Comparison of ENCODE assay signal across 13 cellular contexts in the genomic region with DNA sequence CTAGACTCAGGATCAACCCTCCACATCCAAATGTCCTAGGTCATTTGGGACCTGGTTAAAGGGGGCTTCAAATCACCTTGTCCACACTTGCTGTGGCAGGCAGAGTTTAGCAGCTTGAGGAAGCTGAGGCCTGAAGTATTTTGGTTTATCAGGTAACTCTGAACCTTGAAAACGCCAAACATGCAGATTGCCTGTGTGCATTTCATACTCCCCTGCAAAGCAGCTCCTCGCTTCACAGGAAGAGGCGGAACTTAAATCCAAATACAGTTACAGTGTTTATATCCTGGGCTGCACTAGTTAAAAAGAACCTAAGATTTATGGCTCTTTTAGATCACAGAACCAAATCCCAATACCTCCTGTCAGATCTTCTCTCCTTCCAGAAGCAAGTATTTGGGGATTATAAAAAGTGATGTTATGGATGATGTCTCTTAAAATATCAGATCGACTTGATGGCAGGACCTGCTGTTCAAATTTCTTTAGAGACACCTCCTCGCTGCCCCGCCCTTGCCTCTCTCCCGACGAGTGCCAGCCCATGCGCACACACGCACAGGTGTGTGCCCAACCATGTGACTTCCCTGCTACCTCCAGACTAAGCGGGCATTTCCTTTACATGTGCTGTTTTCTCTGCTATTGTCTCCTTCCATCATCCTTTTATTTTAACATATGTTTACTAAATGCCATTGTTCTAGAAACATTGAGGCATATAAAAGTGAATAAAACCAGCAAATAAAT.
"Had no signal": no experiment of that assay in that cellular context is flagged by ENCODE, and none has a peak within 500 bp of the region (broad histone marks: within the 10 kb centered on the region; RNA-seq: fewer than 3 reads in every experiment).

No MANE protein-coding gene starts in this region.

- H3K4me3 Mint-ChIP-seq: activated naive CD8-positive, alpha-beta T cell treated with anti-CD3 and anti-CD28 coated beads, Interleukin-2, amount 10 ng/mL, durations not matched to agents 7 days and 5 days; activated T-cell treated with anti-CD3 and anti-CD28 coated beads, Interleukin-2, amount 50 U/mL, for 4 hours; naive thymus-derived CD8-positive, alpha-beta T cell; T-helper 17 cell had no signal

- H3K27ac Mint-ChIP-seq: activated naive CD8-positive, alpha-beta T cell treated with anti-CD3 and anti-CD28 coated beads, Interleukin-2, amount 10 ng/mL, durations not matched to agents 7 days and 5 days; naive thymus-derived CD8-positive, alpha-beta T cell; T-helper 17 cell had no signal

- H3K27me3 ChIP-seq: heart left ventricle, thyroid gland had no signal

- H3K9me3 Mint-ChIP-seq: activated naive CD8-positive, alpha-beta T cell treated with anti-CD3 and anti-CD28 coated beads, Interleukin-2, amount 10 ng/mL, durations not matched to agents 7 days and 5 days; activated T-cell treated with anti-CD3 and anti-CD28 coated beads, Interleukin-2, amount 50 U/mL, for 4 hours; naive thymus-derived CD8-positive, alpha-beta T cell had no signal

- H3K4me1 Mint-ChIP-seq: activated naive CD8-positive, alpha-beta T cell treated with anti-CD3 and anti-CD28 coated beads, Interleukin-2, amount 10 ng/mL, durations not matched to agents 7 days and 5 days; naive thymus-derived CD8-positive, alpha-beta T cell; T-helper 17 cell had no signal

- H3K9me3 ChIP-seq: heart left ventricle, thyroid gland had no signal

- H3K36me3 ChIP-seq: heart left ventricle, thyroid gland had no signal

- H3K27ac ChIP-seq: heart left ventricle, thyroid gland had no signal

- H3K36me3 Mint-ChIP-seq: activated naive CD8-positive, alpha-beta T cell treated with anti-CD3 and anti-CD28 coated beads, Interleukin-2, amount 10 ng/mL, durations not matched to agents 7 days and 5 days; naive thymus-derived CD8-positive, alpha-beta T cell had no signal

- DNase-seq: activated CD4-positive, alpha-beta T cell treated with anti-CD3 and anti-CD28 coated beads, Interleukin-2, amount 50 U/mL, for 1 hour; activated gamma-delta T cell treated with Interleukin-2 at 50 U/mL for 16 hours; activated naive CD8-positive, alpha-beta T cell treated with anti-CD3 and anti-CD28 coated beads, Interleukin-2, amount 10 ng/mL, durations not matched to agents 7 days and 5 days; activated T-cell treated with anti-CD3 and anti-CD28 coated beads, Interleukin-2, amount 50 U/mL, for 4 hours; anterior cingulate cortex; heart left ventricle; islet precursor cell; midbrain; naive thymus-derived CD8-positive, alpha-beta T cell; SIG-M5; stimulated activated CD4-positive, alpha-beta T cell treated with anti-CD3 and anti-CD28 coated beads, Interleukin-4, amount 100 ng/mL, for 4 hours; T-helper 17 cell; thyroid gland had no signal

- ATAC-seq: activated T-cell treated with anti-CD3 and anti-CD28 coated beads, Interleukin-2, amount 50 U/mL, for 4 hours; heart left ventricle; naive thymus-derived CD8-positive, alpha-beta T cell; T-helper 17 cell had no signal

- H3K4me1 ChIP-seq: heart left ventricle, thyroid gland had no signal

- H3K4me3 ChIP-seq: heart left ventricle, thyroid gland had no signal
